In genomic region chr19:42487025-42487797, GRCh38 we compare ENCODE assay signal across 26 cellular contexts. TPM values are rescaled to one million over a fixed set of nuclear protein-coding genes. Genes with fewer than 3 reads are reported as not detected.
DNase-seq lines count a peak whose midpoint lies in the region; ATAC-seq and TF ChIP-seq lines count a peak whose summit lies in the region.
"Had no signal": no experiment of that assay in that cellular context is flagged by ENCODE, and none has a peak within 500 bp of the region (broad histone marks: within the 10 kb centered on the region; RNA-seq: fewer than 3 reads in every experiment).

No MANE protein-coding gene starts in this region.

- H3K4me1 ChIP-seq in mesendoderm (ENCODE audit: control insufficient read depth, low read depth, low read length) = peaks cover 2% of the 10 kb centered on the region
- H3K4me1 ChIP-seq in suprapubic skin = no peaks in the 10 kb centered on the region
- H3K4me1 ChIP-seq: BLaER1, foreskin keratinocyte, psoas muscle had no signal

- H2BK120ac ChIP-seq in mesendoderm (ENCODE audit: low read depth, low read length) = no peak overlapping the region

- H2BK15ac ChIP-seq in mesendoderm (replicated peaks; ENCODE audit: low read depth) = no peak overlapping the region

- peak; percentile 62 for ATAC-seq in activated T-helper 17 cell treated with anti-CD3 and anti-CD28 coated beads, Interleukin-2, amount 50 U/mL, for 72 hours (replicated peaks)
- ATAC-seq in GM18907 (IDR thresholded peaks at IDR 0.05; ENCODE audit: unreplicated experiment) (no peak), GM18909 (IDR thresholded peaks at IDR 0.05; ENCODE audit: poor library complexity, unreplicated experiment) (no peak)
- ATAC-seq: foreskin keratinocyte, heart right ventricle, psoas muscle had no signal

- H3K23ac ChIP-seq in mesendoderm (ENCODE audit: low read length) = no peak overlapping the region

- CTCF ChIA-PET in activated CD4-positive, alpha-beta T cell treated with anti-CD3 and anti-CD28 coated beads, Interleukin-2, amount 10 ng/mL, durations not matched to agents 7 days and 5 days (lab: Charles Lee) = interaction anchor here (2.2 kb wide), 1 partner anchor 8 kb away, joined by 6 read pairs; no protein-coding TSS in a partner anchor

- no peak overlapping the region for H4K5ac ChIP-seq in mesendoderm (ENCODE audit: low read length)

- H3K36me3 Mint-ChIP-seq in activated CD4-positive, alpha-beta T cell treated with anti-CD3 and anti-CD28 coated beads, Interleukin-2, amount 10 ng/mL, durations not matched to agents 7 days and 5 days (ENCODE audit: low read depth) = peaks cover 2% of the 10 kb centered on the region
- no peaks in the 10 kb centered on the region for H3K36me3 Mint-ChIP-seq in activated T-helper 17 cell treated with anti-CD3 and anti-CD28 coated beads, Interleukin-2, amount 50 U/mL, for 72 hours (ENCODE audit: low read depth)

- no peak overlapping the region for H3K4me3 ChIP-seq in mesendoderm (ENCODE audit: low read length)
- no peak overlapping the region for H3K4me3 ChIP-seq in suprapubic skin
- H3K4me3 ChIP-seq: BLaER1, HAP-1, heart right ventricle, psoas muscle had no signal

- no peak overlapping the region for H3K4ac ChIP-seq in mesendoderm (ENCODE audit: low read depth, low read length)

- H3K4me3 Mint-ChIP-seq in activated CD4-positive, alpha-beta T cell treated with anti-CD3 and anti-CD28 coated beads, Interleukin-2, amount 10 ng/mL, durations not matched to agents 7 days and 5 days = no peak overlapping the region
- H3K4me3 Mint-ChIP-seq in activated T-helper 17 cell treated with anti-CD3 and anti-CD28 coated beads, Interleukin-2, amount 50 U/mL, for 72 hours = peak overlapping the region; percentile 39

- H2BK5ac ChIP-seq in mesendoderm (ENCODE audit: low read length) = no peak overlapping the region

- no peak for TF ChIP-seq CTCF in suprapubic skin (IDR thresholded peaks at IDR 0.05)

- TF ChIP-seq EP300 in suprapubic skin (IDR thresholded peaks at IDR 0.05) = no peak

- no peak overlapping the region for H3K18ac ChIP-seq in mesendoderm (ENCODE audit: low read length)

- no peaks in the 10 kb centered on the region for H3K9me3 Mint-ChIP-seq in activated CD4-positive, alpha-beta T cell treated with anti-CD3 and anti-CD28 coated beads, Interleukin-2, amount 10 ng/mL, durations not matched to agents 7 days and 5 days
- no peaks in the 10 kb centered on the region for H3K9me3 Mint-ChIP-seq in activated T-helper 17 cell treated with anti-CD3 and anti-CD28 coated beads, Interleukin-2, amount 50 U/mL, for 72 hours

- no peak overlapping the region for H3K4me2 ChIP-seq in mesendoderm (ENCODE audit: low read length)
- H3K4me2 ChIP-seq: BLaER1 had no signal

- no peaks in the 10 kb centered on the region for H3K79me2 ChIP-seq in mesendoderm (ENCODE audit: control insufficient read depth, insufficient read depth, low read length)

- H3K27ac Mint-ChIP-seq in activated CD4-positive, alpha-beta T cell treated with anti-CD3 and anti-CD28 coated beads, Interleukin-2, amount 10 ng/mL, durations not matched to agents 7 days and 5 days = no peak overlapping the region
- peak overlapping the region; percentile 55 for H3K27ac Mint-ChIP-seq in activated T-helper 17 cell treated with anti-CD3 and anti-CD28 coated beads, Interleukin-2, amount 50 U/mL, for 72 hours

- no peak for TF ChIP-seq POLR2A in suprapubic skin (IDR thresholded peaks at IDR 0.05)

- no peak overlapping the region for H4K8ac ChIP-seq in mesendoderm (ENCODE audit: low read depth, low read length)

- POLR2A ChIA-PET in activated CD4-positive, alpha-beta T cell treated with anti-CD3 and anti-CD28 coated beads, Interleukin-2, amount 10 ng/mL, durations not matched to agents 7 days and 5 days (lab: Charles Lee) = no interaction called here

- H3K9me3 ChIP-seq in suprapubic skin = no peaks in the 10 kb centered on the region
- H3K9me3 ChIP-seq: BLaER1, HAP-1, heart right ventricle, psoas muscle had no signal

- H3K27ac ChIP-seq in mesendoderm (ENCODE audit: low read depth, low read length) (no peak overlapping the region), suprapubic skin (no peak overlapping the region)
- H3K27ac ChIP-seq: BLaER1, epithelial cell of prostate, foreskin keratinocyte, heart right ventricle, HL-60, psoas muscle, WERI-Rb-1 had no signal

- H3K27me3 ChIP-seq in mesendoderm (ENCODE audit: insufficient read depth, low read length, poor library complexity) (no peaks in the 10 kb centered on the region), suprapubic skin (no peaks in the 10 kb centered on the region)
- H3K27me3 ChIP-seq: BLaER1, foreskin keratinocyte, heart right ventricle had no signal

- H2AK5ac ChIP-seq in mesendoderm (ENCODE audit: low read length) = no peak overlapping the region

- WGBS in mesendoderm (ENCODE audit: extremely low coverage, insufficient coverage, low lambda C conversion rate) = no CpG with 5 or more reads among the region's 3 CpGs
- WGBS in suprapubic skin = 71% methylated on average over 3 of the region's 3 CpGs

- DNase-seq in activated CD4-positive, alpha-beta T cell treated with anti-CD3 and anti-CD28 coated beads, Interleukin-2, amount 10 ng/mL, durations not matched to agents 7 days and 5 days = peak; percentile 37
- no peak for DNase-seq in activated CD4-positive, alpha-beta T cell treated with anti-CD3 and anti-CD28 coated beads for 4 hours
- DNase-seq in H4 (ENCODE audit: low spot score) (peak; percentile 39), mesendoderm (peak; percentile 68), suprapubic skin (ENCODE audit: low spot score in 2 of 2) (no peak)
- DNase-seq: ACHN, foreskin keratinocyte, heart right ventricle, IMR-90, mesenchymal stem cell, NCI-H1105, NCI-H2029, NCI-H526 treated with DMSO at 0.1 percent for 48 hours, psoas muscle, RPMI8226, WERI-Rb-1 had no signal

- H3K9ac ChIP-seq in mesendoderm (ENCODE audit: low read length) = no peak overlapping the region
- H3K9ac ChIP-seq: BLaER1 had no signal

- H3K27me3 Mint-ChIP-seq in activated CD4-positive, alpha-beta T cell treated with anti-CD3 and anti-CD28 coated beads, Interleukin-2, amount 10 ng/mL, durations not matched to agents 7 days and 5 days = no peaks in the 10 kb centered on the region
- H3K27me3 Mint-ChIP-seq in activated T-helper 17 cell treated with anti-CD3 and anti-CD28 coated beads, Interleukin-2, amount 50 U/mL, for 72 hours = no peaks in the 10 kb centered on the region

- H3K56ac ChIP-seq in mesendoderm (ENCODE audit: low read length) = peak overlapping the region; percentile 34

- H3K79me1 ChIP-seq in mesendoderm (ENCODE audit: low read length) = no peaks in the 10 kb centered on the region

- H3K36me3 ChIP-seq in mesendoderm (ENCODE audit: control insufficient read depth, insufficient read depth, low read length) (no peaks in the 10 kb centered on the region), suprapubic skin (no peaks in the 10 kb centered on the region)
- H3K36me3 ChIP-seq: BLaER1, HAP-1, heart right ventricle, WERI-Rb-1 had no signal

- H3K4me1 Mint-ChIP-seq in activated CD4-positive, alpha-beta T cell treated with anti-CD3 and anti-CD28 coated beads, Interleukin-2, amount 10 ng/mL, durations not matched to agents 7 days and 5 days = peaks cover 24% of the 10 kb centered on the region
- peaks cover 20% of the 10 kb centered on the region for H3K4me1 Mint-ChIP-seq in activated T-helper 17 cell treated with anti-CD3 and anti-CD28 coated beads, Interleukin-2, amount 50 U/mL, for 72 hours

RNA-seq across cellular contexts. Expression of gene CEACAM1, which starts 41.1 kb away (rescaled TPM):
- total RNA-seq in activated CD4-positive, alpha-beta T cell treated with anti-CD3 and anti-CD28 coated beads, Interleukin-2, amount 10 ng/mL, durations not matched to agents 7 days and 5 days = 10 to 100 TPM; 21.0 to 22.2 TPM
- total RNA-seq in H4 (2014; rRNA removed; shearing (Covaris generic)) = 0.35 TPM in 1 of 2 replicates, not detected in the other
- total RNA-seq in activated T-helper 17 cell treated with anti-CD3 and anti-CD28 coated beads, Interleukin-2, amount 50 U/mL, for 72 hours = 10 to 100 TPM; 20.5 to 24.2 TPM
- 2.9 TPM for polyA plus RNA-seq in mesendoderm (2013, experiment 1 of 2)
- 2.1 TPM for polyA plus RNA-seq in mesendoderm (2013, experiment 2 of 2)
- total RNA-seq in suprapubic skin = 1 to 10 TPM; 2.0 to 9.9 (median 3.9) TPM
- total RNA-seq: IMR-90, myocyte had no signal
- polyA plus RNA-seq: IMR-90 had no signal

RNA-seq across cellular contexts. Expression of gene CXCL17, which starts 44.5 kb away (rescaled TPM):
- total RNA-seq in activated CD4-positive, alpha-beta T cell treated with anti-CD3 and anti-CD28 coated beads, Interleukin-2, amount 10 ng/mL, durations not matched to agents 7 days and 5 days = not detected
- total RNA-seq in H4 (2014; rRNA removed; shearing (Covaris generic)) = not detected in 2 replicates
- total RNA-seq in activated T-helper 17 cell treated with anti-CD3 and anti-CD28 coated beads, Interleukin-2, amount 50 U/mL, for 72 hours = not detected
- 0.08 TPM for polyA plus RNA-seq in mesendoderm (2013, experiment 1 of 2)
- 0.06 TPM for polyA plus RNA-seq in mesendoderm (2013, experiment 2 of 2)
- under 1 TPM in 1 of 4 donors, not detected in 3; 0.55 TPM for total RNA-seq in suprapubic skin
- total RNA-seq: cerebellum, foreskin keratinocyte, heart right ventricle, IMR-90, myocyte, psoas muscle, subcutaneous adipose tissue had no signal
- polyA plus RNA-seq: foreskin keratinocyte, IMR-90 had no signal

Comparison
In these comparisons a context has a peak if more than half of its experiments do, and no peak if none do; other contexts are left out.
1. DNase-seq: peak in activated CD4-positive, alpha-beta T cell treated with anti-CD3 and anti-CD28 coated beads, Interleukin-2, amount 10 ng/mL, durations not matched to agents 7 days and 5 days (single experiment), H4 (single experiment) and mesendoderm (single experiment); none in activated CD4-positive, alpha-beta T cell treated with anti-CD3 and anti-CD28 coated beads for 4 hours (0 of 2) and suprapubic skin (0 of 2).